ENCODE assay signal across 1 cellular context in the genomic region with DNA sequence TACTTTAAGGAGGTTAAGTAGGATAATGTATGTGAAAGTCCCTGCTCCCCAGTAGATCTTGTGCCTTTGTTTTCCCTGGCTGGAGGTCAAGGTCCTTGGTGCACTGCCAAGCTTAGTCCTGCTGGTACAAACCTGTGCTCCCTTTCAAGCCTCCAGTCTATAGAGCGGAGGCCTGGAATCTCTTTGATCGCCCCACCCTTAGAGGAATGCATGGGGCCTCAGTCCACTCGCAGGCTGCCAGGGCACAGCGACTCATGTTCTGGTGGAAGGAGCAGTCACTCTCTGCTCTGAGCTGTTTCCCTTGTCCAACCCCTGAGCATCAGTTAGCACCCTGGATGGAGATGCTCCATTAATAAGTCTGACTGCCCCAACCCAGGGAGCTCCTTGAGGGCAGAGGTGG.
TF ChIP-seq lines count a peak whose summit lies in the region.

No MANE protein-coding gene starts in this region.

TF ChIP-seq in HCT116, 20 proteins besides CTCF, POLR2A, EP300 and RAD21 (continued from another document):
- TF ChIP-seq REST (IDR thresholded peaks at IDR 0.05; ENCODE audit: low read depth) (no peak), SIN3A (IDR thresholded peaks at IDR 0.05; ENCODE audit: low read depth) (no peak), YY1 (IDR thresholded peaks at IDR 0.05; ENCODE audit: extremely low read depth, insufficient replicate concordance, low read depth, low read length) (no peak), ELF1 (IDR thresholded peaks at IDR 0.05; ENCODE audit: borderline replicate concordance, low read depth) (no peak), EZH2 (IDR thresholded peaks at IDR 0.05) (no peak), CBX3 (IDR thresholded peaks at IDR 0.05; ENCODE audit: low read depth) (no peak), ZNF274 (IDR thresholded peaks at IDR 0.05; ENCODE audit: low read depth, low read length) (no peak)
